ENCODE assay signal across 14 cellular contexts in genomic region chr7:38315410-38315809, GRCh38.
DNase-seq lines count a peak whose midpoint lies in the region; ATAC-seq and TF ChIP-seq lines count a peak whose summit lies in the region.
"Had no signal": no experiment of that assay in that cellular context is flagged by ENCODE, and none has a peak within 500 bp of the region (broad histone marks: within the 10 kb centered on the region; RNA-seq: fewer than 3 reads in every experiment).

No MANE protein-coding gene starts in this region.

- H3K4me1 ChIP-seq in CD8-positive, alpha-beta T cell (ENCODE audit: insufficient read depth, low read length), result peaks cover 17% of the 10 kb centered on the region
- peaks cover 17% of the 10 kb centered on the region for H3K4me1 ChIP-seq in prostate gland (replicated peaks)

- H3K27me3 ChIP-seq in CD8-positive, alpha-beta T cell (ENCODE audit: insufficient read depth, low read length), result no peaks in the 10 kb centered on the region
- H3K27me3 ChIP-seq in HL-60 (ENCODE audit: insufficient read depth, poor library complexity, severe bottlenecking), result no peaks in the 10 kb centered on the region
- no peaks in the 10 kb centered on the region for H3K27me3 ChIP-seq in prostate gland (replicated peaks; ENCODE audit: insufficient read depth)
- H3K27me3 ChIP-seq: BE2C had no signal

- H3K27me3 Mint-ChIP-seq in CD8-positive, alpha-beta T cell (ENCODE audit: low read depth), result no peaks in the 10 kb centered on the region
- no peaks in the 10 kb centered on the region for H3K27me3 Mint-ChIP-seq in effector memory CD8-positive, alpha-beta T cell
- H3K27me3 Mint-ChIP-seq: CD4-positive, alpha-beta memory T cell had no signal

- CTCF ChIA-PET in CD8-positive, alpha-beta T cell (lab: Charles Lee), result interaction anchor here (3.3 to 10.3 kb wide), 2 partner anchors 21 to 100 kb away, joined by 12 to 88 read pairs; no protein-coding TSS in a partner anchor

- ATAC-seq in CD8-positive, alpha-beta T cell, result no peak
- ATAC-seq in effector memory CD8-positive, alpha-beta T cell (replicated peaks), result no peak
- no peak for ATAC-seq in GM21786 (IDR thresholded peaks at IDR 0.05; ENCODE audit: unreplicated experiment)
- ATAC-seq: A549, GM23338 had no signal

- no peak for TF ChIP-seq POLR2A in prostate gland (IDR thresholded peaks at IDR 0.05)

- no peak overlapping the region for H3K4me3 Mint-ChIP-seq in CD8-positive, alpha-beta T cell
- peak overlapping the region; percentile 91 to 92 for H3K4me3 Mint-ChIP-seq in effector memory CD8-positive, alpha-beta T cell
- H3K4me3 Mint-ChIP-seq: GM23338 had no signal

- H3K36me3 Mint-ChIP-seq in CD8-positive, alpha-beta T cell, result no peaks in the 10 kb centered on the region
- H3K36me3 Mint-ChIP-seq in effector memory CD8-positive, alpha-beta T cell (ENCODE audit: insufficient read depth), result peaks cover 19% of the 10 kb centered on the region
- H3K36me3 Mint-ChIP-seq: CD4-positive, alpha-beta memory T cell had no signal

- no peaks in the 10 kb centered on the region for H3K9me3 ChIP-seq in CD8-positive, alpha-beta T cell (ENCODE audit: low read length)
- no peaks in the 10 kb centered on the region for H3K9me3 ChIP-seq in prostate gland
- H3K9me3 ChIP-seq: A549, BE2C, Caco-2 had no signal

- DNase-seq in CD8-positive, alpha-beta T cell, result no peak
- DNase-seq in HL-60 (ENCODE audit: low read depth in 1 of 2, low spot score in 1 of 2) (peak in 1 of 2 experiments; percentile 86), prostate gland (ENCODE audit: low spot score) (no peak), DMS79 treated with DMSO at 0.1 percent for 48 hours (lab: John Stamatoyannopoulos, UW) (no peak)
- no peak for DNase-seq in effector memory CD8-positive, alpha-beta T cell
- no peak for DNase-seq in activated naive CD4-positive, alpha-beta T cell treated with Interleukin-2 at 50 U/mL for 16 hours
- DNase-seq: BE2C; Caco-2; CD4-positive, alpha-beta memory T cell; H7 had no signal

- intact Hi-C loops in CD8-positive, alpha-beta T cell (cut with DNase I, micrococcal nuclease), result loop anchor here in 1 of 2 experiments (5.0 kb wide), 1 partner anchor 68 kb away; no protein-coding TSS in a partner anchor
- intact Hi-C loops in prostate gland (cut with DNase I), result loop anchor here (5.0 kb wide), 1 partner anchor 98 kb away; no protein-coding TSS in a partner anchor

- no peak for TF ChIP-seq CTCF in CD8-positive, alpha-beta T cell (IDR thresholded peaks at IDR 0.05)
- TF ChIP-seq CTCF in HL-60 (IDR thresholded peaks at IDR 0.05; ENCODE audit: insufficient read depth, low read length) (no peak), prostate gland (IDR thresholded peaks at IDR 0.05) (no peak)

- no peaks in the 10 kb centered on the region for H3K36me3 ChIP-seq in CD8-positive, alpha-beta T cell (ENCODE audit: insufficient read depth, low read length)
- H3K36me3 ChIP-seq in prostate gland, result no peaks in the 10 kb centered on the region
- H3K36me3 ChIP-seq: BE2C had no signal

- peak overlapping the region; percentile 49 for H3K27ac Mint-ChIP-seq in CD8-positive, alpha-beta T cell
- no peak overlapping the region for H3K27ac Mint-ChIP-seq in effector memory CD8-positive, alpha-beta T cell
- H3K27ac Mint-ChIP-seq: GM23338 had no signal

- H3K9me3 Mint-ChIP-seq in CD8-positive, alpha-beta T cell, result no peaks in the 10 kb centered on the region
- H3K9me3 Mint-ChIP-seq in effector memory CD8-positive, alpha-beta T cell, result no peaks in the 10 kb centered on the region
- H3K9me3 Mint-ChIP-seq: CD4-positive, alpha-beta memory T cell; GM23338 had no signal

- 94% methylated on average over 3 of the region's 3 CpGs for WGBS in prostate gland

- POLR2A ChIA-PET in CD8-positive, alpha-beta T cell (lab: Charles Lee), result no interaction called here

- no peak overlapping the region for H3K27ac ChIP-seq in CD8-positive, alpha-beta T cell (ENCODE audit: low read depth, low read length)
- H3K27ac ChIP-seq in HL-60 (replicated peaks) (peak overlapping the region; percentile 96), prostate gland (peak overlapping the region; percentile 72 to 84)
- H3K27ac ChIP-seq: A549, C4-2B had no signal

- H3K4me1 Mint-ChIP-seq in CD8-positive, alpha-beta T cell (ENCODE audit: low read depth), result peaks cover 44% of the 10 kb centered on the region
- H3K4me1 Mint-ChIP-seq in effector memory CD8-positive, alpha-beta T cell (ENCODE audit: low read depth in 2 of 2), result peaks cover 14% of the 10 kb centered on the region in 2 donors

- no peak overlapping the region for H3K4me3 ChIP-seq in CD8-positive, alpha-beta T cell (ENCODE audit: low read depth, low read length)
- H3K4me3 ChIP-seq in HL-60 (replicated peaks; ENCODE audit: insufficient read depth, low read length) (no peak overlapping the region), prostate gland (no peak overlapping the region)
- H3K4me3 ChIP-seq: A549, GM23338 had no signal
